In genomic region chr9:137703842-137704508, GRCh38 we compare ENCODE assay signal across 1 cellular context.
TF ChIP-seq lines count a peak whose summit lies in the region.

No MANE protein-coding gene starts in this region.

TF ChIP-seq in H1, 55 proteins besides CTCF, POLR2A, EP300 and RAD21 (continued from another document):
- TF ChIP-seq USF2 (IDR thresholded peaks at IDR 0.05; ENCODE audit: low read length) (no peak), RFX5 (IDR thresholded peaks at IDR 0.05; ENCODE audit: borderline replicate concordance, low read depth, low read length) (no peak), HDAC6 (IDR thresholded peaks at IDR 0.05; ENCODE audit: low read depth, low read length) (no peak), TCF12 (IDR thresholded peaks at IDR 0.05; ENCODE audit: low read depth, low read length) (no peak), TBP (IDR thresholded peaks at IDR 0.05; ENCODE audit: low read depth, low read length) (no peak), BRCA1 (IDR thresholded peaks at IDR 0.05; ENCODE audit: low read depth, low read length) (no peak), SAP30 (IDR thresholded peaks at IDR 0.05; ENCODE audit: insufficient read depth, insufficient replicate concordance, low read length) (no peak)
- TF ChIP-seq, protein P1, sequence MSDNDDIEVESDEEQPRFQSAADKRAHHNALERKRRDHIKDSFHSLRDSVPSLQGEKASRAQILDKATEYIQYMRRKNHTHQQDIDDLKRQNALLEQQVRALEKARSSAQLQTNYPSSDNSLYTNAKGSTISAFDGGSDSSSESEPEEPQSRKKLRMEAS (IDR thresholded peaks at IDR 0.05) = no peak
